ENCODE assay signal across 1 cellular context in genomic region chr1:81410351-81410750, GRCh38.
TF ChIP-seq lines count a peak whose summit lies in the region.

No MANE protein-coding gene starts in this region.

TF ChIP-seq in SK-N-SH, 30 proteins besides CTCF, POLR2A, EP300 and RAD21 (continued from another document):
- no peak for TF ChIP-seq USF2 (IDR thresholded peaks at IDR 0.05; ENCODE audit: borderline replicate concordance, low read depth, low read length)
- TF ChIP-seq, protein P1, sequence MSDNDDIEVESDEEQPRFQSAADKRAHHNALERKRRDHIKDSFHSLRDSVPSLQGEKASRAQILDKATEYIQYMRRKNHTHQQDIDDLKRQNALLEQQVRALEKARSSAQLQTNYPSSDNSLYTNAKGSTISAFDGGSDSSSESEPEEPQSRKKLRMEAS (IDR thresholded peaks at IDR 0.05; ENCODE audit: low read depth) = no peak
- no peak for TF ChIP-seq JUND (IDR thresholded peaks at IDR 0.05)
TF ChIP-seq in SK-N-SH: peak in this region for 0.
